25 cellular contexts compared by ENCODE assay signal in the genomic region with DNA sequence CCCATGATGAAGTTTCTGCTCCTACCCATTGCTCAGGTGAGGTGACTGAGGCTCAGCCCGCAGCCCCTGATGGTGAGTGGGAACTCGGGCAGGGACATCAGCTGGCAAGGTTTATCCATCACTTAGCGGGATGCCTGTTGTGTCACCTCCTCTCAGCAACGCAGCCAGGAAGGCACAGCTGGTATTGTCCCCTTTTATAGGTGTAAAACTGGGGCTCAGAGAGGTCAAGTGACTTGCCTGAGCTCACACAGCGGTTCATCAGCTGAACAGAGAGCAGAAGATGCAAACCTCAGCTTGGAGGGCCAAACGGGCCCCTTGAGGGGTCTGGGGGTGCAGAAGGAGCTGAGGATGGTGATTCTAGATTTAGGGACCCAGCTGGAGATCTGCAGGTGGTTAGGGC.
"Had no signal": no experiment of that assay in that cellular context is flagged by ENCODE, and none has a peak within 500 bp of the region (broad histone marks: within the 10 kb centered on the region; RNA-seq: fewer than 3 reads in every experiment).

No MANE protein-coding gene starts in this region.

- H3K27me3 ChIP-seq: neural progenitor cell, ovary, thyroid gland, tibial nerve, upper lobe of left lung, vagina had no signal

- FAIRE-seq: urothelium cell line had no signal

- ATAC-seq: natural killer cell; psoas muscle; right cardiac atrium; sciatic nerve; stimulated activated effector memory CD8-positive, alpha-beta T cell treated with anti-CD3 and anti-CD28 coated beads, Interleukin-12 subunit alpha, Interleukin-12 subunit beta, amount 100 ng/mL, for 72 hours; stimulated activated naive B cell treated with anti-CD40 and anti-IgM and Interleukin-4, amounts not matched to agents 10 μg/mL and 1 μg/mL and 100 μg/mL, for 72 hours had no signal

- DNase-seq: natural killer cell; occipital lobe; ovary; psoas muscle; right cardiac atrium; stimulated activated CD4-positive, alpha-beta T cell treated with anti-CD3 and anti-CD28 coated beads, Interleukin-15, amount 100 ng/mL, for 24 hours; stimulated activated CD4-positive, alpha-beta T cell treated with anti-CD3 and anti-CD28 coated beads, Interleukin-2, amount 100 ng/mL, for 24 hours; stimulated activated CD4-positive, alpha-beta T cell treated with anti-CD3 and anti-CD28 coated beads, Interleukin-2, amount 100 ng/mL, for 48 hours; stimulated activated CD4-positive, alpha-beta T cell treated with anti-CD3 and anti-CD28 coated beads, Interleukin-4, amount 100 ng/mL, for 24 hours; stimulated activated naive B cell treated with anti-CD40 and anti-IgM and Interleukin-4, amounts not matched to agents 10 μg/mL and 1 μg/mL and 100 μg/mL, for 72 hours; stimulated activated naive CD4-positive, alpha-beta T cell treated with Interleukin-2 at 50 U/mL for 16 hours; stomach; thyroid gland; trophoblast cell; upper lobe of left lung had no signal

- H3K79me2 ChIP-seq: parathyroid adenoma had no signal

- H3K4me2 ChIP-seq: neural progenitor cell, smooth muscle cell had no signal

- H2AFZ ChIP-seq: neural progenitor cell, parathyroid adenoma had no signal

- H3K4me1 ChIP-seq: parathyroid adenoma, psoas muscle, stomach, thyroid gland, tibial nerve, upper lobe of left lung, vagina had no signal

- H3K9me3 ChIP-seq: ovary, psoas muscle, stomach, thoracic aorta, thyroid gland, tibial nerve, upper lobe of left lung, vagina had no signal

- H3K4me3 ChIP-seq: neural progenitor cell, ovary, psoas muscle, skin epidermis, smooth muscle cell, stomach, thoracic aorta, thyroid gland, tibial nerve, upper lobe of left lung, vagina had no signal

- H3K36me3 ChIP-seq: neural progenitor cell, ovary, stomach, thoracic aorta, thyroid gland, tibial nerve, upper lobe of left lung, vagina had no signal

- H3K9ac ChIP-seq: neural progenitor cell, parathyroid adenoma had no signal

- H3K27ac ChIP-seq: neural progenitor cell, ovary, parathyroid adenoma, psoas muscle, skin epidermis, stomach, thoracic aorta, thyroid gland, tibial nerve, upper lobe of left lung, vagina had no signal
